Comparison of ENCODE assay signal across 30 cellular contexts in genomic region chr11:78685156-78685555, GRCh38.
"Had no signal": no experiment of that assay in that cellular context is flagged by ENCODE, and none has a peak within 500 bp of the region (broad histone marks: within the 10 kb centered on the region; RNA-seq: fewer than 3 reads in every experiment).

No MANE protein-coding gene starts in this region.

- H3K9ac ChIP-seq: SK-N-SH had no signal

- DNase-seq: KG1, MG63, MV-4-11, NCI-H1092, NCI-H1105, NCI-H1417 treated with DMSO at 0.1 percent for 48 hours, NCI-H1436 treated with DMSO at 0.1 percent for 48 hours, NCI-H1694 treated with DMSO at 0.1 percent for 48 hours, NCI-H187 treated with DMSO at 0.1 percent for 48 hours, NCI-H2029 treated with DMSO at 0.1 percent for 48 hours, NCI-H2081 treated with DMSO at 0.1 percent for 48 hours, NCI-H2107, NCI-H2171, NCI-H226, NCI-H446 treated with DMSO at 0.1 percent for 48 hours, NCI-H510A, NCI-H524, NCI-H526, NCI-H69, NCI-H748 treated with DMSO at 0.1 percent for 48 hours, NCI-H82, PC-3, Peyer's patch, SHP77 treated with DMSO at 0.1 percent for 48 hours, SK-N-SH, T-cell, T-helper 17 cell had no signal

- H3K9me3 ChIP-seq: MG63, Peyer's patch, SJSA1, SK-N-SH had no signal

- H3K4me1 ChIP-seq: Peyer's patch, SJSA1 had no signal

- H3K4me3 ChIP-seq: MG63, Peyer's patch, SJSA1 had no signal

- H3K9me2 ChIP-seq: SK-N-SH had no signal

- H3K36me3 ChIP-seq: MG63, Peyer's patch, SJSA1 had no signal

- ATAC-seq: PC-3, Right ventricle myocardium inferior, T-cell, T-helper 17 cell had no signal

- H3K4me2 ChIP-seq: SK-N-SH had no signal

- H3K4me3 Mint-ChIP-seq: T-cell, T-helper 17 cell had no signal

- H3K36me3 Mint-ChIP-seq: T-cell had no signal

- H3K27ac Mint-ChIP-seq: T-cell, T-helper 17 cell had no signal

- H3K4me1 Mint-ChIP-seq: T-cell, T-helper 17 cell had no signal

- H3K27me3 ChIP-seq: MG63, Peyer's patch, SJSA1 had no signal

- H3K27ac ChIP-seq: Peyer's patch, RWPE1, SJSA1 had no signal
